Comparison of ENCODE assay signal across 12 cellular contexts in the genomic region with DNA sequence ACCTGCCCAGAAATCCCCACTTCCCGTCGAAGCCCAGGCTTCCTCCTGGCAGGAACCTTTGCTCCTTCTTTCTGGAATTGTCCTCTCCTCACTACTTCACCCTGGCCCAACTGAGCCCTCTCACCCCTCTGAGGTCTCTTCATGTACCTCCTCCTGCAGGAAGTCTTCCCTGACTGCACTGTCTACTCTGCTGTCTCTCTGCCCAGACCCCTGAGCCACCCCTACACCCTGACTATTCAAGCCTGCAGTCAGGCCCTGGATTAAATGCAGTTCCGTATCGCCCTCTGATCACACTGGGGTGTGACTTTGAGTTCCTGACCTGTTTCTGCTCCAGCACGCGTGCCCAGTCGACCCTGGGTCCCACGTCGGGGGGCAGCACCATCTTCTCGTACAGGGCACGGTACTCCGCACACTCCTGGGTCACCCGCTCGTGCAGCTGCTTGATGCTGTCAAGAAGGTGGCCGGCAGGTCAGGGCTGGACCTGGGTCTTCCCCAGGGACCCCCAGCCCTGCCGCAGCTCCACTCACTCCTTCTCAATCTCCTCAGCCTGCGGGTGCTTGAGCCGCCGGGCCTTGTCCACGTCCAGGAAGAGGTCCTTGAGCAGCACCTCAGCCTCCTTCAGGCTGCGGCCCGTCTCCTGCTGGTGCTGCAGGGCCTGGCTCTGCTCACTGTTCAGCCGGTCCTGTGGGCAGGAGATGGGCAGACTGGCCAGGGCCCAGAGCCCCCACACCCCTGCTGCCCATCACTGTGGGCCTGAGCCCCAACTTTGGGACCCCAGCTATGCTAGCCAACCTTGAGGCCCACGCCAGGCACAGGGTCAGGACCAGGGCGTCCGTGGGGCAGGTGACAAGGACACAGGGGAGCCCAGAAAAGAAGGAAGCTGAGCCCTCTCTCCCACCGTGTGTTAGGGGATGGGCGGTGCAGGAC. TPM values are rescaled to one million over a fixed set of nuclear protein-coding genes. Genes with fewer than 3 reads are reported as not detected.
"Had no signal": no experiment of that assay in that cellular context is flagged by ENCODE, and none has a peak within 500 bp of the region (broad histone marks: within the 10 kb centered on the region; RNA-seq: fewer than 3 reads in every experiment).

No MANE protein-coding gene starts in this region.

- H3K4me3 ChIP-seq: skin epidermis, stomach, thoracic aorta had no signal

- H3K9me3 ChIP-seq: neutrophil, stomach, thoracic aorta had no signal

- H3K27me3 Mint-ChIP-seq: T-cell had no signal

- H3K4me3 Mint-ChIP-seq: endodermal cell, T-cell had no signal

- ATAC-seq: activated naive CD4-positive, alpha-beta T cell treated with anti-CD3 and anti-CD28 coated beads, Interleukin-2, amount 50 U/mL, for 72 hours; T-cell had no signal

- H3K27ac Mint-ChIP-seq: activated naive CD4-positive, alpha-beta T cell treated with anti-CD3 and anti-CD28 coated beads, Interleukin-2, amount 50 U/mL, for 72 hours; endodermal cell had no signal

- H3K36me3 ChIP-seq: neutrophil, thoracic aorta had no signal

- H3K36me3 Mint-ChIP-seq: activated naive CD4-positive, alpha-beta T cell treated with anti-CD3 and anti-CD28 coated beads, Interleukin-2, amount 50 U/mL, for 72 hours; T-cell had no signal

- H3K9me3 Mint-ChIP-seq: activated naive CD4-positive, alpha-beta T cell treated with anti-CD3 and anti-CD28 coated beads, Interleukin-2, amount 50 U/mL, for 72 hours; endodermal cell; T-cell had no signal

- DNase-seq: activated CD4-positive, alpha-beta T cell treated with anti-CD3 and anti-CD28 coated beads for 4 hours; endodermal cell; hypothalamus; kidney glomerular epithelial cell; stomach; T-cell; WERI-Rb-1 had no signal

- H3K27ac ChIP-seq: neutrophil, stomach, thoracic aorta, WERI-Rb-1 had no signal

RNA-seq across cellular contexts. Expression of a gene that starts 3.9 kb away (rescaled TPM):
- total RNA-seq: cerebellum had no signal
